ENCODE assay signal across 2 cellular contexts in the genomic region with DNA sequence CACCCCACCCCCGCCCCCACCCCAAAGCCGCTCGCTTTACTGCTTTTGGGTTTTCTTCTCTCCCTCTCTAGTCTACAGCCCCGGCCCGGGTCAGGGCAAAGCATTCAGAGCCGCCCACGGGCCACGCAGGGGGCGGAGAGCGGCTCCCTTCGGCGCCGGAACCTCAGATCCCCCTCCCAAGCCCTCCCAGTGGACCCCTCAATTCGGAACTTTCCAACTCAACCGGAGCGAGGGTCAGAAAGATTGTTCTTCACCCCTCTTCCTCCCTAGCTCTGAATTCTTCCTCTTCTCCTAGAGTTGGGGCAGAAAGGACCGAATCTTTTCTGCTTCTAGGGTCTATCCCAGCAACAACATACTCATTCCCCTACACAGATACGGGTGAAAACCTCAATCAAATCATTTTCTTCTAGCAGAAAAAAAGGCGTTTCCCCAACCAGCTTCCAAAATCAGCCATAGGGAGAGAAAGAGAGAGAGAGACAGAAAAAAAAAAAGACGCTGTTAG.
TF ChIP-seq lines count a peak whose summit lies in the region.

No MANE protein-coding gene starts in this region.

TF ChIP-seq in IMR-90, 13 proteins besides CTCF, POLR2A, EP300 and RAD21:
- TF ChIP-seq RCOR1 (IDR thresholded peaks at IDR 0.05; ENCODE audit: insufficient replicate concordance, low read length), result no peak
- TF ChIP-seq FOS (IDR thresholded peaks at IDR 0.05; ENCODE audit: low read depth, low read length), result no peak
TF ChIP-seq in IMR-90: peak in this region for 0.

TF ChIP-seq in GM12878, 131 proteins besides CTCF, POLR2A, EP300 and RAD21:
- TF ChIP-seq SP1 (IDR thresholded peaks at IDR 0.05; ENCODE audit: low read depth, low read length) (no peak), CHD1 (IDR thresholded peaks at IDR 0.05; ENCODE audit: low read depth, low read length) (peak; percentile 78; the same call in 1 of the 2 replicates), RCOR1 (conservative IDR thresholded peaks at IDR 0.05; ENCODE audit: low read depth, low read length) (no peak), EGR1 (IDR thresholded peaks at IDR 0.05; ENCODE audit: borderline replicate concordance in 1 of 2, low read depth in 2 of 2, low read length in 2 of 2) (0 out of 3 replicates have a peak, but pooled peaks of 1 of the 2 experiments have one; percentile 50), CHD2 (IDR thresholded peaks at IDR 0.05; ENCODE audit: borderline replicate concordance, low read depth, low read length) (no peak), ZNF274 (IDR thresholded peaks at IDR 0.05; ENCODE audit: insufficient read depth, insufficient read length) (no peak), POLR2AphosphoS2 (IDR thresholded peaks at IDR 0.05; ENCODE audit: low read depth, low read length) (0 out of 2 replicates have a peak, but pooled peaks have one; percentile 4)
- TF ChIP-seq, protein P1, sequence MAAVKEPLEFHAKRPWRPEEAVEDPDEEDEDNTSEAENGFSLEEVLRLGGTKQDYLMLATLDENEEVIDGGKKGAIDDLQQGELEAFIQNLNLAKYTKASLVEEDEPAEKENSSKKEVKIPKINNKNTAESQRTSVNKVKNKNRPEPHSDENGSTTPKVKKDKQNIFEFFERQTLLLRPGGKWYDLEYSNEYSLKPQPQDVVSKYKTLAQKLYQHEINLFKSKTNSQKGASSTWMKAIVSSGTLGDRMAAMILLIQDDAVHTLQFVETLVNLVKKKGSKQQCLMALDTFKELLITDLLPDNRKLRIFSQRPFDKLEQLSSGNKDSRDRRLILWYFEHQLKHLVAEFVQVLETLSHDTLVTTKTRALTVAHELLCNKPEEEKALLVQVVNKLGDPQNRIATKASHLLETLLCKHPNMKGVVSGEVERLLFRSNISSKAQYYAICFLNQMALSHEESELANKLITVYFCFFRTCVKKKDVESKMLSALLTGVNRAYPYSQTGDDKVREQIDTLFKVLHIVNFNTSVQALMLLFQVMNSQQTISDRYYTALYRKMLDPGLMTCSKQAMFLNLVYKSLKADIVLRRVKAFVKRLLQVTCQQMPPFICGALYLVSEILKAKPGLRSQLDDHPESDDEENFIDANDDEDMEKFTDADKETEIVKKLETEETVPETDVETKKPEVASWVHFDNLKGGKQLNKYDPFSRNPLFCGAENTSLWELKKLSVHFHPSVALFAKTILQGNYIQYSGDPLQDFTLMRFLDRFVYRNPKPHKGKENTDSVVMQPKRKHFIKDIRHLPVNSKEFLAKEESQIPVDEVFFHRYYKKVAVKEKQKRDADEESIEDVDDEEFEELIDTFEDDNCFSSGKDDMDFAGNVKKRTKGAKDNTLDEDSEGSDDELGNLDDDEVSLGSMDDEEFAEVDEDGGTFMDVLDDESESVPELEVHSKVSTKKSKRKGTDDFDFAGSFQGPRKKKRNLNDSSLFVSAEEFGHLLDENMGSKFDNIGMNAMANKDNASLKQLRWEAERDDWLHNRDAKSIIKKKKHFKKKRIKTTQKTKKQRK (IDR thresholded peaks at IDR 0.05; ENCODE audit: low read depth, low read length), result no peak
- TF ChIP-seq, protein P2, sequence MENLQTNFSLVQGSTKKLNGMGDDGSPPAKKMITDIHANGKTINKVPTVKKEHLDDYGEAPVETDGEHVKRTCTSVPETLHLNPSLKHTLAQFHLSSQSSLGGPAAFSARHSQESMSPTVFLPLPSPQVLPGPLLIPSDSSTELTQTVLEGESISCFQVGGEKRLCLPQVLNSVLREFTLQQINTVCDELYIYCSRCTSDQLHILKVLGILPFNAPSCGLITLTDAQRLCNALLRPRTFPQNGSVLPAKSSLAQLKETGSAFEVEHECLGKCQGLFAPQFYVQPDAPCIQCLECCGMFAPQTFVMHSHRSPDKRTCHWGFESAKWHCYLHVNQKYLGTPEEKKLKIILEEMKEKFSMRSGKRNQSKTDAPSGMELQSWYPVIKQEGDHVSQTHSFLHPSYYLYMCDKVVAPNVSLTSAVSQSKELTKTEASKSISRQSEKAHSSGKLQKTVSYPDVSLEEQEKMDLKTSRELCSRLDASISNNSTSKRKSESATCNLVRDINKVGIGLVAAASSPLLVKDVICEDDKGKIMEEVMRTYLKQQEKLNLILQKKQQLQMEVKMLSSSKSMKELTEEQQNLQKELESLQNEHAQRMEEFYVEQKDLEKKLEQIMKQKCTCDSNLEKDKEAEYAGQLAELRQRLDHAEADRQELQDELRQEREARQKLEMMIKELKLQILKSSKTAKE (IDR thresholded peaks at IDR 0.05; ENCODE audit: low read depth, poor library complexity, severe bottlenecking), result no peak
- TF ChIP-seq, protein P3, sequence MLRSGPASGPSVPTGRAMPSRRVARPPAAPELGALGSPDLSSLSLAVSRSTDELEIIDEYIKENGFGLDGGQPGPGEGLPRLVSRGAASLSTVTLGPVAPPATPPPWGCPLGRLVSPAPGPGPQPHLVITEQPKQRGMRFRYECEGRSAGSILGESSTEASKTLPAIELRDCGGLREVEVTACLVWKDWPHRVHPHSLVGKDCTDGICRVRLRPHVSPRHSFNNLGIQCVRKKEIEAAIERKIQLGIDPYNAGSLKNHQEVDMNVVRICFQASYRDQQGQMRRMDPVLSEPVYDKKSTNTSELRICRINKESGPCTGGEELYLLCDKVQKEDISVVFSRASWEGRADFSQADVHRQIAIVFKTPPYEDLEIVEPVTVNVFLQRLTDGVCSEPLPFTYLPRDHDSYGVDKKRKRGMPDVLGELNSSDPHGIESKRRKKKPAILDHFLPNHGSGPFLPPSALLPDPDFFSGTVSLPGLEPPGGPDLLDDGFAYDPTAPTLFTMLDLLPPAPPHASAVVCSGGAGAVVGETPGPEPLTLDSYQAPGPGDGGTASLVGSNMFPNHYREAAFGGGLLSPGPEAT (IDR thresholded peaks at IDR 0.05; ENCODE audit: low read depth), result 0 out of 2 replicates have a peak, but pooled peaks have one; percentile 14
- TF ChIP-seq, protein P4, sequence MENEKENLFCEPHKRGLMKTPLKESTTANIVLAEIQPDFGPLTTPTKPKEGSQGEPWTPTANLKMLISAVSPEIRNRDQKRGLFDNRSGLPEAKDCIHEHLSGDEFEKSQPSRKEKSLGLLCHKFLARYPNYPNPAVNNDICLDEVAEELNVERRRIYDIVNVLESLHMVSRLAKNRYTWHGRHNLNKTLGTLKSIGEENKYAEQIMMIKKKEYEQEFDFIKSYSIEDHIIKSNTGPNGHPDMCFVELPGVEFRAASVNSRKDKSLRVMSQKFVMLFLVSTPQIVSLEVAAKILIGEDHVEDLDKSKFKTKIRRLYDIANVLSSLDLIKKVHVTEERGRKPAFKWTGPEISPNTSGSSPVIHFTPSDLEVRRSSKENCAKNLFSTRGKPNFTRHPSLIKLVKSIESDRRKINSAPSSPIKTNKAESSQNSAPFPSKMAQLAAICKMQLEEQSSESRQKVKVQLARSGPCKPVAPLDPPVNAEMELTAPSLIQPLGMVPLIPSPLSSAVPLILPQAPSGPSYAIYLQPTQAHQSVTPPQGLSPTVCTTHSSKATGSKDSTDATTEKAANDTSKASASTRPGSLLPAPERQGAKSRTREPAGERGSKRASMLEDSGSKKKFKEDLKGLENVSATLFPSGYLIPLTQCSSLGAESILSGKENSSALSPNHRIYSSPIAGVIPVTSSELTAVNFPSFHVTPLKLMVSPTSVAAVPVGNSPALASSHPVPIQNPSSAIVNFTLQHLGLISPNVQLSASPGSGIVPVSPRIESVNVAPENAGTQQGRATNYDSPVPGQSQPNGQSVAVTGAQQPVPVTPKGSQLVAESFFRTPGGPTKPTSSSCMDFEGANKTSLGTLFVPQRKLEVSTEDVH (IDR thresholded peaks at IDR 0.05; ENCODE audit: low read depth, partially characterized antibody), result no peak
TF ChIP-seq in GM12878: peak in this region for 4.
